ENCODE assay signal across 4 cellular contexts in genomic region chr3:84922682-84923081, GRCh38.
A peak's percentile ranks its signal among the peaks of the same experiment; 100 is the strongest.
TF ChIP-seq lines count a peak whose summit lies in the region.

No MANE protein-coding gene starts in this region.

TF ChIP-seq in HepG2, 621 proteins besides CTCF, POLR2A, EP300 and RAD21:
- TF ChIP-seq, protein P1, sequence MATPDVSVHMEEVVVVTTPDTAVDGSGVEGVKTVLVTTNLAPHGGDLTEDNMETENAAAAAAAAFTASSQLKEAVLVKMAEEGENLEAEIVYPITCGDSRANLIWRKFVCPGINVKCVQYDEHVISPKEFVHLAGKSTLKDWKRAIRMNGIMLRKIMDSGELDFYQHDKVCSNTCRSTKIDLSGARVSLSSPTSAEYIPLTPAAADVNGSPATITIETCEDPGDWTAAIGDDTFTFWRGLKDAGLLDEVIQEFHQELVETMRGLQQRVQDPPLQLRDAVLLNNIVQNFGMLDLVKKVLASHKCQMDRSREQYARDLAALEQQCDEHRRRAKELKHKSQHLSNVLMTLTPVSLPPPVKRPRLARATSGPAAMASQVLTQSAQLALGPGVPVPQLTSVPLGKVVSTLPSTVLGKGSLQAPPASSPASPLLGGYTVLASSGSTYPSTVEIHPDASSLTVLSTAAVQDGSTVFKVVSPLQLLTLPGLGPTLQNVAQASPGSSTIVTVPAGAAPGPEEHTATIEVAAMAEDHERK (CRISPR knock-in tag; IDR thresholded peaks at IDR 0.05; ENCODE audit: low read depth): no peak
- TF ChIP-seq ZBTB7A (CRISPR knock-in tag; IDR thresholded peaks at IDR 0.05) (no peak), MAFK (conservative IDR thresholded peaks at IDR 0.05 in 1 of 2, IDR thresholded peaks at IDR 0.05 in 1 of 2; ENCODE audit: low read length in 2 of 2) (peak in 1 of 2 experiments; percentile 58; a peak in 3 of 4 replicates), MAFF (IDR thresholded peaks at IDR 0.05; ENCODE audit: low read depth, low read length) (peak; percentile 50; the same call in 1 of the 2 replicates), FOXK1 (CRISPR knock-in tag; IDR thresholded peaks at IDR 0.05; ENCODE audit: borderline replicate concordance, low read depth) (no peak), SRF (IDR thresholded peaks at IDR 0.05; ENCODE audit: low read depth, low read length) (no peak), ZSCAN9 (CRISPR knock-in tag; IDR thresholded peaks at IDR 0.05; ENCODE audit: borderline replicate concordance) (no peak)
- TF ChIP-seq, protein P2, sequence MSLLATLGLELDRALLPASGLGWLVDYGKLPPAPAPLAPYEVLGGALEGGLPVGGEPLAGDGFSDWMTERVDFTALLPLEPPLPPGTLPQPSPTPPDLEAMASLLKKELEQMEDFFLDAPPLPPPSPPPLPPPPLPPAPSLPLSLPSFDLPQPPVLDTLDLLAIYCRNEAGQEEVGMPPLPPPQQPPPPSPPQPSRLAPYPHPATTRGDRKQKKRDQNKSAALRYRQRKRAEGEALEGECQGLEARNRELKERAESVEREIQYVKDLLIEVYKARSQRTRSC (CRISPR knock-in tag; IDR thresholded peaks at IDR 0.05; ENCODE audit: low read depth): no peak
TF ChIP-seq in HepG2: peak in this region for 2.

TF ChIP-seq in IMR-90, 13 proteins besides CTCF, POLR2A, EP300 and RAD21:
- TF ChIP-seq BHLHE40 (IDR thresholded peaks at IDR 0.05; ENCODE audit: low read depth, low read length) (no peak), MAFK (IDR thresholded peaks at IDR 0.05; ENCODE audit: low read depth, low read length) (peak; percentile 19; the same call in 1 of the 2 replicates)
TF ChIP-seq in IMR-90: peak in this region for 1.

TF ChIP-seq in H1, 55 proteins besides CTCF, POLR2A, EP300 and RAD21 (continues in another document):
- TF ChIP-seq CEBPB (IDR thresholded peaks at IDR 0.05; ENCODE audit: low read depth, low read length) (no peak), SAP30 (IDR thresholded peaks at IDR 0.05; ENCODE audit: insufficient read depth, insufficient replicate concordance, low read length) (no peak), SIN3A (conservative IDR thresholded peaks at IDR 0.05 in 1 of 2, IDR thresholded peaks at IDR 0.05 in 1 of 2; ENCODE audit: low read depth in 1 of 2, low read length in 2 of 2) (no peak), TCF12 (IDR thresholded peaks at IDR 0.05; ENCODE audit: low read depth, low read length) (no peak), POLR2AphosphoS5 (IDR thresholded peaks at IDR 0.05; ENCODE audit: low read depth, low read length) (no peak), PHF8 (conservative IDR thresholded peaks at IDR 0.05; ENCODE audit: low read depth, low read length) (no peak), JUND (IDR thresholded peaks at IDR 0.05; ENCODE audit: low read length) (no peak), CBX8 (IDR thresholded peaks at IDR 0.05; ENCODE audit: borderline replicate concordance, low read depth, low read length) (no peak)
- TF ChIP-seq, protein P3, sequence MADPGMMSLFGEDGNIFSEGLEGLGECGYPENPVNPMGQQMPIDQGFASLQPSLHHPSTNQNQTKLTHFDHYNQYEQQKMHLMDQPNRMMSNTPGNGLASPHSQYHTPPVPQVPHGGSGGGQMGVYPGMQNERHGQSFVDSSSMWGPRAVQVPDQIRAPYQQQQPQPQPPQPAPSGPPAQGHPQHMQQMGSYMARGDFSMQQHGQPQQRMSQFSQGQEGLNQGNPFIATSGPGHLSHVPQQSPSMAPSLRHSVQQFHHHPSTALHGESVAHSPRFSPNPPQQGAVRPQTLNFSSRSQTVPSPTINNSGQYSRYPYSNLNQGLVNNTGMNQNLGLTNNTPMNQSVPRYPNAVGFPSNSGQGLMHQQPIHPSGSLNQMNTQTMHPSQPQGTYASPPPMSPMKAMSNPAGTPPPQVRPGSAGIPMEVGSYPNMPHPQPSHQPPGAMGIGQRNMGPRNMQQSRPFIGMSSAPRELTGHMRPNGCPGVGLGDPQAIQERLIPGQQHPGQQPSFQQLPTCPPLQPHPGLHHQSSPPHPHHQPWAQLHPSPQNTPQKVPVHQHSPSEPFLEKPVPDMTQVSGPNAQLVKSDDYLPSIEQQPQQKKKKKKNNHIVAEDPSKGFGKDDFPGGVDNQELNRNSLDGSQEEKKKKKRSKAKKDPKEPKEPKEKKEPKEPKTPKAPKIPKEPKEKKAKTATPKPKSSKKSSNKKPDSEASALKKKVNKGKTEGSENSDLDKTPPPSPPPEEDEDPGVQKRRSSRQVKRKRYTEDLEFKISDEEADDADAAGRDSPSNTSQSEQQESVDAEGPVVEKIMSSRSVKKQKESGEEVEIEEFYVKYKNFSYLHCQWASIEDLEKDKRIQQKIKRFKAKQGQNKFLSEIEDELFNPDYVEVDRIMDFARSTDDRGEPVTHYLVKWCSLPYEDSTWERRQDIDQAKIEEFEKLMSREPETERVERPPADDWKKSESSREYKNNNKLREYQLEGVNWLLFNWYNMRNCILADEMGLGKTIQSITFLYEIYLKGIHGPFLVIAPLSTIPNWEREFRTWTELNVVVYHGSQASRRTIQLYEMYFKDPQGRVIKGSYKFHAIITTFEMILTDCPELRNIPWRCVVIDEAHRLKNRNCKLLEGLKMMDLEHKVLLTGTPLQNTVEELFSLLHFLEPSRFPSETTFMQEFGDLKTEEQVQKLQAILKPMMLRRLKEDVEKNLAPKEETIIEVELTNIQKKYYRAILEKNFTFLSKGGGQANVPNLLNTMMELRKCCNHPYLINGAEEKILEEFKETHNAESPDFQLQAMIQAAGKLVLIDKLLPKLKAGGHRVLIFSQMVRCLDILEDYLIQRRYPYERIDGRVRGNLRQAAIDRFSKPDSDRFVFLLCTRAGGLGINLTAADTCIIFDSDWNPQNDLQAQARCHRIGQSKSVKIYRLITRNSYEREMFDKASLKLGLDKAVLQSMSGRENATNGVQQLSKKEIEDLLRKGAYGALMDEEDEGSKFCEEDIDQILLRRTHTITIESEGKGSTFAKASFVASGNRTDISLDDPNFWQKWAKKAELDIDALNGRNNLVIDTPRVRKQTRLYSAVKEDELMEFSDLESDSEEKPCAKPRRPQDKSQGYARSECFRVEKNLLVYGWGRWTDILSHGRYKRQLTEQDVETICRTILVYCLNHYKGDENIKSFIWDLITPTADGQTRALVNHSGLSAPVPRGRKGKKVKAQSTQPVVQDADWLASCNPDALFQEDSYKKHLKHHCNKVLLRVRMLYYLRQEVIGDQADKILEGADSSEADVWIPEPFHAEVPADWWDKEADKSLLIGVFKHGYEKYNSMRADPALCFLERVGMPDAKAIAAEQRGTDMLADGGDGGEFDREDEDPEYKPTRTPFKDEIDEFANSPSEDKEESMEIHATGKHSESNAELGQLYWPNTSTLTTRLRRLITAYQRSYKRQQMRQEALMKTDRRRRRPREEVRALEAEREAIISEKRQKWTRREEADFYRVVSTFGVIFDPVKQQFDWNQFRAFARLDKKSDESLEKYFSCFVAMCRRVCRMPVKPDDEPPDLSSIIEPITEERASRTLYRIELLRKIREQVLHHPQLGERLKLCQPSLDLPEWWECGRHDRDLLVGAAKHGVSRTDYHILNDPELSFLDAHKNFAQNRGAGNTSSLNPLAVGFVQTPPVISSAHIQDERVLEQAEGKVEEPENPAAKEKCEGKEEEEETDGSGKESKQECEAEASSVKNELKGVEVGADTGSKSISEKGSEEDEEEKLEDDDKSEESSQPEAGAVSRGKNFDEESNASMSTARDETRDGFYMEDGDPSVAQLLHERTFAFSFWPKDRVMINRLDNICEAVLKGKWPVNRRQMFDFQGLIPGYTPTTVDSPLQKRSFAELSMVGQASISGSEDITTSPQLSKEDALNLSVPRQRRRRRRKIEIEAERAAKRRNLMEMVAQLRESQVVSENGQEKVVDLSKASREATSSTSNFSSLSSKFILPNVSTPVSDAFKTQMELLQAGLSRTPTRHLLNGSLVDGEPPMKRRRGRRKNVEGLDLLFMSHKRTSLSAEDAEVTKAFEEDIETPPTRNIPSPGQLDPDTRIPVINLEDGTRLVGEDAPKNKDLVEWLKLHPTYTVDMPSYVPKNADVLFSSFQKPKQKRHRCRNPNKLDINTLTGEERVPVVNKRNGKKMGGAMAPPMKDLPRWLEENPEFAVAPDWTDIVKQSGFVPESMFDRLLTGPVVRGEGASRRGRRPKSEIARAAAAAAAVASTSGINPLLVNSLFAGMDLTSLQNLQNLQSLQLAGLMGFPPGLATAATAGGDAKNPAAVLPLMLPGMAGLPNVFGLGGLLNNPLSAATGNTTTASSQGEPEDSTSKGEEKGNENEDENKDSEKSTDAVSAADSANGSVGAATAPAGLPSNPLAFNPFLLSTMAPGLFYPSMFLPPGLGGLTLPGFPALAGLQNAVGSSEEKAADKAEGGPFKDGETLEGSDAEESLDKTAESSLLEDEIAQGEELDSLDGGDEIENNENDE (IDR thresholded peaks at IDR 0.05; ENCODE audit: insufficient replicate concordance, low read length): no peak
- TF ChIP-seq, protein P4, sequence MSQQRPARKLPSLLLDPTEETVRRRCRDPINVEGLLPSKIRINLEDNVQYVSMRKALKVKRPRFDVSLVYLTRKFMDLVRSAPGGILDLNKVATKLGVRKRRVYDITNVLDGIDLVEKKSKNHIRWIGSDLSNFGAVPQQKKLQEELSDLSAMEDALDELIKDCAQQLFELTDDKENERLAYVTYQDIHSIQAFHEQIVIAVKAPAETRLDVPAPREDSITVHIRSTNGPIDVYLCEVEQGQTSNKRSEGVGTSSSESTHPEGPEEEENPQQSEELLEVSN (IDR thresholded peaks at IDR 0.05): no peak

TF ChIP-seq in SK-N-SH, 30 proteins besides CTCF, POLR2A, EP300 and RAD21:
- TF ChIP-seq TAF1 (IDR thresholded peaks at IDR 0.05; ENCODE audit: borderline replicate concordance, low read depth, low read length): no peak
